In the genomic region with DNA sequence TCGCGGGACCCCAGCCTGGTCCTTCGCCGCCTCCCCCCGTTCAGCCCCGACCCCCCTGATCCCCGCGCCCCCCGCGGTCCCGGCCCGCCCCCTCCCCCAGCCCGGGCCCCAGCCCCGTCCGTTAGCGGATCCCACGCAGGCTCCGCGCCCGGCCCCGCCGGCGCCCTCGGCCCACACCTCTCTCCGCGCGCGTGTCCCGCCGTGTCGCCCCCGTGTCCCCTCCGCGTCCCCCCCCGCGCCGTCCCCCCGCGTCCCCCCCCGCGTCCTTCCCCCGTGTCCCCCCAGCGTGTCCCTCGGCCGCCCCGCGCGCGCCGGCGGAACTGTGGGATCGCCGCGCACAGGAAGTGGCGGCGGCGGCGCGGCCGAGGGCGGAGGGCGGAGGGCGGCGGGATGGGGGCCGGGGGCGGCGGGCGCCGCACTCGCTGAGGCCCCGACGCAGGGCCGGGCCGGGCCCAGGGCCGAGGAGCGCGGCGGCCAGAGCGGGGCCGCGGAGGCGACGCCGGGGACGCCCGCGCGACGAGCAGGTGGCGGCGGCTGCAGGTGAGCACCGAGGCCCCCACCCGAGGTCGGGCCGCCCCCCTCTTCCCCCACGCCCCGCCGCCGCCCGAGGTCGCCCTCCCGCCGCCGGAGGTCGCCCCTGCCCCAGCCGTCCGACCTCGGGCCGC, we compare ENCODE assay signal across 8 cellular contexts. TPM values are rescaled to one million over a fixed set of nuclear protein-coding genes. Genes with fewer than 3 reads are reported as not detected.
A peak's percentile ranks its signal among the peaks of the same experiment; 100 is the strongest.
DNase-seq lines count a peak whose midpoint lies in the region; ATAC-seq and TF ChIP-seq lines count a peak whose summit lies in the region.

A gene with protein sequence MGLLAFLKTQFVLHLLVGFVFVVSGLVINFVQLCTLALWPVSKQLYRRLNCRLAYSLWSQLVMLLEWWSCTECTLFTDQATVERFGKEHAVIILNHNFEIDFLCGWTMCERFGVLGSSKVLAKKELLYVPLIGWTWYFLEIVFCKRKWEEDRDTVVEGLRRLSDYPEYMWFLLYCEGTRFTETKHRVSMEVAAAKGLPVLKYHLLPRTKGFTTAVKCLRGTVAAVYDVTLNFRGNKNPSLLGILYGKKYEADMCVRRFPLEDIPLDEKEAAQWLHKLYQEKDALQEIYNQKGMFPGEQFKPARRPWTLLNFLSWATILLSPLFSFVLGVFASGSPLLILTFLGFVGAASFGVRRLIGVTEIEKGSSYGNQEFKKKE (plus strand): TSS at position 418 of the 665 bp plus-strand sequence. CDS start 94,459 bp downstream, outside the sequence.

- peaks cover 33% of the 10 kb centered on the region for H3K36me3 ChIP-seq in DND-41 (ENCODE audit: insufficient read depth, low read length)
- H3K36me3 ChIP-seq in endodermal cell (ENCODE audit: control insufficient read depth, insufficient read depth, low read length), result peaks cover 8% of the 10 kb centered on the region
- no peaks in the 10 kb centered on the region for H3K36me3 ChIP-seq in suprapubic skin

- no peaks in the 10 kb centered on the region for H3K9me3 ChIP-seq in DND-41 (ENCODE audit: insufficient read depth, low read length, severe bottlenecking)
- no peaks in the 10 kb centered on the region for H3K9me3 ChIP-seq in endodermal cell (ENCODE audit: control insufficient read depth, low read length)
- H3K9me3 ChIP-seq in mononuclear cell (ENCODE audit: low read depth, low read length), result no peaks in the 10 kb centered on the region
- H3K9me3 ChIP-seq in suprapubic skin, result no peaks in the 10 kb centered on the region

- H3K9ac ChIP-seq in DND-41 (ENCODE audit: low read depth, low read length) (peak within 1 kb of the TSS; percentile 80), endodermal cell (ENCODE audit: extremely low read depth, low read length, poor library complexity, severe bottlenecking) (peak within 1 kb of the TSS; percentile 30)

- peaks cover 17% of the 10 kb centered on the region for H3K36me3 Mint-ChIP-seq in endodermal cell (ENCODE audit: low read depth)

- peak within 1 kb of the TSS; percentile 81 for H2AFZ ChIP-seq in DND-41 (ENCODE audit: low read depth, low read length)

- TF ChIP-seq POLR2A in suprapubic skin (IDR thresholded peaks at IDR 0.05), result no peak

- ATAC-seq in DND-41 (ENCODE audit: insufficient read depth, low read depth) (peak; percentile 45), HG03135 (IDR thresholded peaks at IDR 0.05; ENCODE audit: unreplicated experiment) (peak; percentile 34), GM19328 (IDR thresholded peaks at IDR 0.05; ENCODE audit: unreplicated experiment) (no peak)

- TF ChIP-seq CTCF in DND-41 (IDR thresholded peaks at IDR 0.05; ENCODE audit: borderline replicate concordance, extremely low read depth, low read length, poor library complexity, severe bottlenecking) (no peak), endodermal cell (conservative IDR thresholded peaks at IDR 0.05) (no peak), suprapubic skin (IDR thresholded peaks at IDR 0.05) (no peak)

- H3K27ac ChIP-seq in DND-41 (ENCODE audit: low read length) (peak within 1 kb of the TSS; percentile 71), endodermal cell (ENCODE audit: low read depth, low read length) (peak within 1 kb of the TSS; percentile 32), suprapubic skin (peak within 1 kb of the TSS; percentile 96)

- H3K79me2 ChIP-seq in DND-41 (ENCODE audit: insufficient read depth, low read length), result peaks cover 47% of the 10 kb centered on the region

- H3K4me3 ChIP-seq in DND-41 (ENCODE audit: low read depth in 1 of 2, low read length in 2 of 2) (peak within 1 kb of the TSS; percentile 69 to 74; a peak in 3 of 4 replicates), endodermal cell (ENCODE audit: low read length) (peak within 1 kb of the TSS; percentile 87), mononuclear cell (ENCODE audit: low read length) (peak within 1 kb of the TSS; percentile 66), suprapubic skin (peak within 1 kb of the TSS; percentile 82)

- H3K27me3 Mint-ChIP-seq in endodermal cell (ENCODE audit: insufficient read depth), result no peaks in the 10 kb centered on the region

- peak within 1 kb of the TSS; percentile 64 for H3K27ac Mint-ChIP-seq in endodermal cell

- peaks cover 24% of the 10 kb centered on the region for H3K4me1 Mint-ChIP-seq in endodermal cell

- no peaks in the 10 kb centered on the region for H3K27me3 ChIP-seq in DND-41 (ENCODE audit: insufficient read depth, low read length, poor library complexity)
- H3K27me3 ChIP-seq in endodermal cell (ENCODE audit: control insufficient read depth, insufficient read depth, low read length, poor library complexity, severe bottlenecking), result no peaks in the 10 kb centered on the region
- no peaks in the 10 kb centered on the region for H3K27me3 ChIP-seq in mononuclear cell (ENCODE audit: insufficient read depth, low read length)
- no peaks in the 10 kb centered on the region for H3K27me3 ChIP-seq in suprapubic skin

- DNase-seq in DND-41 (peak; percentile 48), endodermal cell (no peak), suprapubic skin (ENCODE audit: low spot score in 2 of 2) (no peak), pons (ENCODE audit: low spot score) (no peak)
- DNase-seq in activated CD4-positive, alpha-beta T cell treated with anti-CD3 and anti-CD28 coated beads, Interleukin-2, amount 50 U/mL, for 1 hour, result peak; percentile 41

- peak within 1 kb of the TSS; percentile 81 for H3K4me2 ChIP-seq in DND-41 (ENCODE audit: insufficient read depth, low read length)

- H4K20me1 ChIP-seq in DND-41 (ENCODE audit: insufficient read depth, low read length), result peaks cover 37% of the 10 kb centered on the region

- H3K4me3 Mint-ChIP-seq in endodermal cell, result peak within 1 kb of the TSS; percentile 65

- TF ChIP-seq EP300 in suprapubic skin (IDR thresholded peaks at IDR 0.05), result no peak

- WGBS in endodermal cell (ENCODE audit: insufficient coverage in 1 of 2, insufficient read length in 1 of 2), 2 experiments, result 0% methylated on average over 2 to 93 of the region's 109 CpGs
- WGBS in suprapubic skin, result no CpG with 5 or more reads among the region's 109 CpGs

- no peaks in the 10 kb centered on the region for H3K9me3 Mint-ChIP-seq in endodermal cell

- H3K4me1 ChIP-seq in DND-41 (ENCODE audit: insufficient read depth, low read length) (peaks cover 22% of the 10 kb centered on the region), endodermal cell (ENCODE audit: control insufficient read depth, insufficient read depth, low read length) (peaks cover 5% of the 10 kb centered on the region), mononuclear cell (ENCODE audit: insufficient read depth, low read length) (peaks cover 34% of the 10 kb centered on the region), suprapubic skin (peaks cover 42% of the 10 kb centered on the region)

RNA-seq across cellular contexts. Expression of the gene that starts here (rescaled TPM):
- total RNA-seq in endodermal cell (10 to 100 TPM; 44.0 to 74.4 TPM), mononuclear cell (27.7 TPM), suprapubic skin (10 to 100 TPM; 61.0 to 77.9 (median 69.4) TPM)
- 22.2 TPM for polyA plus RNA-seq in endodermal cell (2013, experiment 1 of 2)
- polyA plus RNA-seq in endodermal cell (2013, experiment 2 of 2), result 21.4 TPM

Comparison
In these comparisons a context has a peak if more than half of its experiments do, and no peak if none do; other contexts are left out.
1. DNase-seq: peak in DND-41 (single experiment) and activated CD4-positive, alpha-beta T cell treated with anti-CD3 and anti-CD28 coated beads, Interleukin-2, amount 50 U/mL, for 1 hour (single experiment); none in endodermal cell (single experiment), suprapubic skin (0 of 2) and pons (single experiment).
2. H3K27ac ChIP-seq: peak in every context shown above with its lines; median percentile 96 in suprapubic skin; 71 in DND-41; 32 in endodermal cell.
3. Peak in every context shown above with its lines, with median percentiles within 50 percentile points of each other: H3K4me3 ChIP-seq.